In the genomic region with DNA sequence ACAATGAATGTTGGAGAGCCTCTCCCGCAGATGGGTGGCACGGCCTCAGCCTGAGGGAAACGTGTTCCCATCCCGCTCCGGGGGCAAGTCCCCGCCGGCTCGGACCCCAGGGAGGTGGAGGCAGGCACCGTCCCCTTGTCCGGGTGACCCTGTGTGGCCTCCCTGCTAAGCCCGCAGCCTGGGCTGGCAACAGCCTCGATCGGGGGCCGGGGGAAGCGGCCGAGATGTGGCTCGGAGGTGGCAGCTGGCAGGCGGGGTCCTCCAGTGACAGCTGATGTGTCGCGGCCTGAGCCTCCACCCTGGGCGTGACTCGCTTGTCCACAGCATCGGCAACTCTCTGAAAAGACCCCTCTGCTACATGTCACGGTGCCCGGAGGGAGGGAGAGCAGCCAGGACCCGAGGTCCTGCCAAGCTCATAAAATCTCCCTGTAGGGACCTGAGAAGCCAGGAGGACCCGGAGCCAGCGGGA, we compare ENCODE assay signal across 18 cellular contexts.
DNase-seq lines count a peak whose midpoint lies in the region; ATAC-seq and TF ChIP-seq lines count a peak whose summit lies in the region.
"Had no signal": no experiment of that assay in that cellular context is flagged by ENCODE, and none has a peak within 500 bp of the region (broad histone marks: within the 10 kb centered on the region; RNA-seq: fewer than 3 reads in every experiment).

No MANE protein-coding gene starts in this region.

- H3K4me3 ChIP-seq in esophagus squamous epithelium (peak overlapping the region in 1 of 4 donors; percentile 51), skeletal muscle tissue (ENCODE audit: low read length in 3 of 3) (no peak overlapping the region), Peyer's patch (no peak overlapping the region)

- no peak overlapping the region for H3K9ac ChIP-seq in skeletal muscle tissue (ENCODE audit: low read depth in 1 of 3, low read length in 3 of 3)

- H3K27ac ChIP-seq in RWPE1 = peak overlapping the region; percentile 86
- peak overlapping the region in 3 of 4 donors; percentile 4 to 63 (median 54) for H3K27ac ChIP-seq in esophagus squamous epithelium
- H3K27ac ChIP-seq in skeletal muscle tissue (ENCODE audit: low read depth, low read length) = peak overlapping the region; percentile 51
- no peak overlapping the region for H3K27ac ChIP-seq in Peyer's patch

- 47 to 83% methylated on average over 3 to 12 of the region's 28 CpGs for WGBS in esophagus squamous epithelium, 2 donors

- no peak for TF ChIP-seq CTCF in RWPE1 (conservative IDR thresholded peaks at IDR 0.05; ENCODE audit: low read depth)
- TF ChIP-seq CTCF in esophagus squamous epithelium (IDR thresholded peaks at IDR 0.05) = no peak
- no peak for TF ChIP-seq CTCF in Peyer's patch (IDR thresholded peaks at IDR 0.05)

- H3K27me3 ChIP-seq in esophagus squamous epithelium (peaks cover 0 to 44% (median 1%) of the 10 kb centered on the region in 4 donors), skeletal muscle tissue (ENCODE audit: control insufficient read depth in 3 of 3, insufficient read depth in 3 of 3, low read length in 3 of 3) (peaks cover 31 to 53% (median 50%) of the 10 kb centered on the region in 3 donors), Peyer's patch (no peaks in the 10 kb centered on the region)

- peaks cover 4 to 26% (median 5%) of the 10 kb centered on the region in 3 donors for H3K4me1 ChIP-seq in esophagus squamous epithelium
- H3K4me1 ChIP-seq in skeletal muscle tissue (ENCODE audit: control insufficient read depth in 3 of 3, insufficient read depth in 3 of 3, low read length in 3 of 3) = peaks cover 0 to 11% (median 6%) of the 10 kb centered on the region in 3 donors
- H3K4me1 ChIP-seq in Peyer's patch = no peaks in the 10 kb centered on the region
- H3K4me1 ChIP-seq: Caco-2 had no signal

- CTCF ChIA-PET in RWPE1 (lab: Yijun Ruan, JAX) = interaction anchor here (0.7 kb wide), 1 partner anchor 18 kb away, joined by 5 read pairs; no protein-coding TSS in a partner anchor

- no peak for ATAC-seq in GM18511 (IDR thresholded peaks at IDR 0.05; ENCODE audit: unreplicated experiment)

- H3K9me3 ChIP-seq in esophagus squamous epithelium (no peaks in the 10 kb centered on the region), skeletal muscle tissue (ENCODE audit: control insufficient read depth in 3 of 3, low read length in 3 of 3) (peaks cover 0 to 2% (median 0%) of the 10 kb centered on the region in 3 donors), Peyer's patch (no peaks in the 10 kb centered on the region)
- H3K9me3 ChIP-seq: Caco-2 had no signal

- intact Hi-C loops in esophagus squamous epithelium (cut with DNase I) = no loop called here

- POLR2A ChIA-PET in RWPE1 (lab: Yijun Ruan, JAX; ENCODE audit: low non-redundant PET) = no interaction called here

- TF ChIP-seq POLR2A in esophagus squamous epithelium (IDR thresholded peaks at IDR 0.05) (no peak), Peyer's patch (IDR thresholded peaks at IDR 0.05) (no peak)

- no peaks in the 10 kb centered on the region for H3K36me3 ChIP-seq in esophagus squamous epithelium
- no peaks in the 10 kb centered on the region for H3K36me3 ChIP-seq in skeletal muscle tissue (ENCODE audit: control insufficient read depth in 3 of 3, insufficient read depth in 3 of 3, low read length in 3 of 3)
- no peaks in the 10 kb centered on the region for H3K36me3 ChIP-seq in Peyer's patch

- DNase-seq in RWPE1 (ENCODE audit: low spot score) = no peak
- DNase-seq in esophagus squamous epithelium (lab: John Stamatoyannopoulos, UW) = no peak
- peak; percentile 51 for DNase-seq in islet precursor cell
- DNase-seq in Ammon's horn (ENCODE audit: low spot score) = no peak
- no peak for DNase-seq in Peyer's patch
- no peak for DNase-seq in activated CD8-positive, alpha-beta memory T cell treated with anti-CD3 and anti-CD28 coated beads, Interleukin-2, amount 50 U/mL, for 4 hours
- DNase-seq: AML-193; Caco-2; DMS153; MV-4-11; NCI-H1417; NCI-H1930; NCI-H2171 treated with DMSO at 0.1 percent for 48 hours; NCI-H446 treated with DMSO at 0.1 percent for 48 hours; NK-92 treated with Interleukin-12 subunit alpha and Interleukin-12 subunit beta, amount 100 ng/mL, for 24 hours; OCI-M1 had no signal

Comparison
In these comparisons a context has a peak if more than half of its experiments do, and no peak if none do; other contexts are left out.
1. H3K27ac ChIP-seq: peak in RWPE1 (single experiment), esophagus squamous epithelium (3 of 4) and skeletal muscle tissue (single experiment); none in Peyer's patch (0 of 4).